In genomic region chr6:36757206-36757605, GRCh38 we compare ENCODE assay signal across 14 cellular contexts. TPM values are rescaled to one million over a fixed set of nuclear protein-coding genes. Genes with fewer than 3 reads are reported as not detected.
A peak's percentile ranks its signal among the peaks of the same experiment; 100 is the strongest.
DNase-seq lines count a peak whose midpoint lies in the region; ATAC-seq and TF ChIP-seq lines count a peak whose summit lies in the region.
"Had no signal": no experiment of that assay in that cellular context is flagged by ENCODE, and none has a peak within 500 bp of the region (broad histone marks: within the 10 kb centered on the region; RNA-seq: fewer than 3 reads in every experiment).

No MANE protein-coding gene starts in this region.

- TF ChIP-seq CTCF in GM10266 (IDR thresholded peaks at IDR 0.05; ENCODE audit: control insufficient read depth, insufficient read depth, low read depth, missing control alignments) (peak; percentile 19), mucosa of descending colon (IDR thresholded peaks at IDR 0.05) (no peak), mammary epithelial cell (conservative IDR thresholded peaks at IDR 0.05 in 1 of 2, IDR thresholded peaks at IDR 0.05 in 1 of 2; ENCODE audit: extremely low read depth in 1 of 2, insufficient read depth in 1 of 2, low read depth in 1 of 2, low read length in 2 of 2) (no peak)

- H3K9ac ChIP-seq in mammary epithelial cell (ENCODE audit: insufficient read depth, low read length) = no peak overlapping the region

- in situ Hi-C loops in mammary epithelial cell (cut with MboI; ENCODE audit: low sequenced_read_pairs in 2 of 2) = loop anchor here in 1 of 2 donors (10.0 kb wide), 1 partner anchor 142 kb away; no protein-coding TSS in a partner anchor

- H3K9me3 ChIP-seq in mucosa of descending colon (no peaks in the 10 kb centered on the region), mammary epithelial cell (replicated peaks; ENCODE audit: insufficient read depth, low read length) (no peaks in the 10 kb centered on the region)

- WGBS in mammary epithelial cell (ENCODE audit: low coverage, missing lambda C conversion rate) = 90% methylated on average over 4 of the region's 4 CpGs

- DNase-seq in GM10266 (ENCODE audit: extremely low spot score) = no peak
- DNase-seq in activated CD4-positive, alpha-beta T cell treated with anti-CD3 and anti-CD28 coated beads for 48 hours = peak; percentile 46
- peak in 1 of 3 donors; percentile 60 for DNase-seq in mucosa of descending colon
- DNase-seq in mammary epithelial cell = no peak
- no peak for DNase-seq in NCI-H1092 (lab: John Stamatoyannopoulos, UW)
- DNase-seq in retina = no peak
- DNase-seq: anterior cingulate cortex; H9; left ventricle myocardium superior; NCI-H2171 treated with DMSO at 0.1 percent for 48 hours; stimulated activated naive CD8-positive, alpha-beta T cell treated with anti-CD3 and anti-CD28 coated beads, Interleukin-15, Interleukin-2, amounts not matched to agents 100 U/mL and 50 U/mL, for 24 hours had no signal

- no peaks in the 10 kb centered on the region for H4K20me1 ChIP-seq in mammary epithelial cell (ENCODE audit: insufficient read depth, low read length)

- H3K4me1 ChIP-seq in mucosa of descending colon (ENCODE audit: low read depth) (peaks cover 42% of the 10 kb centered on the region), mammary epithelial cell (ENCODE audit: insufficient read depth, low read length) (peaks cover 8% of the 10 kb centered on the region)

- H3K27ac ChIP-seq in mammary epithelial cell (ENCODE audit: insufficient read depth, low read depth, low read length) = no peak overlapping the region

- no peak overlapping the region for H3K4me2 ChIP-seq in mammary epithelial cell (ENCODE audit: insufficient read depth, low read depth, low read length)

- H3K79me2 ChIP-seq in mammary epithelial cell (ENCODE audit: insufficient read depth, low read length) = no peaks in the 10 kb centered on the region

- no peak overlapping the region for H3K4me3 ChIP-seq in mucosa of descending colon
- H3K4me3 ChIP-seq in mammary epithelial cell (replicated peaks in 1 of 3; ENCODE audit: insufficient read depth in 1 of 3, low read depth in 2 of 3, low read length in 3 of 3) = no peak overlapping the region

- no TSS peak for BruUV-seq in mammary epithelial cell (replicated peaks; lab: Mats Ljungman, UMichigan)

- H3K36me3 ChIP-seq in mucosa of descending colon (ENCODE audit: low read depth) (no peaks in the 10 kb centered on the region), mammary epithelial cell (ENCODE audit: insufficient read depth, low read length) (no peaks in the 10 kb centered on the region)

- peak; percentile 36 for ATAC-seq in HG02642 (IDR thresholded peaks at IDR 0.05; ENCODE audit: poor library complexity, unreplicated experiment)
- ATAC-seq in mucosa of descending colon = peak; percentile 12
- ATAC-seq in GM19324 (IDR thresholded peaks at IDR 0.05; ENCODE audit: low FRiP score, unreplicated experiment) = no peak
- ATAC-seq: left ventricle myocardium superior; right cardiac atrium; stimulated activated naive CD8-positive, alpha-beta T cell treated with anti-CD3 and anti-CD28 coated beads, Interleukin-15, Interleukin-2, amounts not matched to agents 100 U/mL and 50 U/mL, for 24 hours had no signal

- CTCF ChIA-PET in mammary epithelial cell (lab: Charles Lee; ENCODE audit: low non-redundant PET) = no interaction called here

- no peak overlapping the region for H2AFZ ChIP-seq in mammary epithelial cell (ENCODE audit: low read depth, low read length)

- H3K27me3 ChIP-seq in mammary epithelial cell (ENCODE audit: insufficient read depth, low read length) = no peaks in the 10 kb centered on the region

- intact Hi-C loops in mucosa of descending colon (cut with DNase I, micrococcal nuclease) (loop anchor here in 1 of 2 donors (5.0 kb wide), 1 partner anchor 140 kb away; no protein-coding TSS in a partner anchor), mammary epithelial cell (cut with micrococcal nuclease) (loop anchor here (5.0 kb wide), 2 partner anchors 455 to 630 kb away; no protein-coding TSS in a partner anchor)

- dilution Hi-C loops in mammary epithelial cell (cut with HindIII; ENCODE audit: low sequenced_read_pairs) = loop anchor here (5.0 kb wide), 2 partner anchors 90 to 260 kb away; no protein-coding TSS in a partner anchor

RNA-seq across cellular contexts. Expression of gene RAB44, which starts 59.6 kb away (rescaled TPM):
- under 1 TPM; 0.32 to 0.53 (median 0.32) TPM for total RNA-seq in mucosa of descending colon
- under 1 TPM in 1 of 2 donors, not detected in 1; 0.17 TPM for total RNA-seq in mammary epithelial cell
- polyA plus RNA-seq in mammary epithelial cell = 0.02 TPM
- not detected for polyA minus RNA-seq in mammary epithelial cell
- total RNA-seq: H9 had no signal
- polyA plus RNA-seq: right cardiac atrium had no signal
